Comparison of ENCODE assay signal across 9 cellular contexts in the genomic region with DNA sequence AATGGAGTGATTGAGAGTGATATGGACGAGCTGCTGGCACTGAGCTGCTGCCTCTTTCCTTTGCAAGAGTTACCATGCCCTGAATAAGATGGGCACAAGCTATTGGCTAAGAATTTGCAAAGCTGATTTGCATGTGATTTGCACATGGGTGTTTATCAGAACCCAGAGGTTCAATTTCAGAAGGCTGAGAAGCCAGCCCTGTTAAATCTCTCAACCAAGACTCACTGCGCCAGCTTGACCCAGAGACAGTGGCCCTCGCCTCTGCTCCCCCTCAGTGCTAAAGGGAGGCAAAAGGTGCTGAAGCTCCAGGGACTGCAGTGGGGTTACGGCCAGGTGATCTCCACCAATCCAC. TPM values are rescaled to one million over a fixed set of nuclear protein-coding genes. Genes with fewer than 3 reads are reported as not detected.
DNase-seq lines count a peak whose midpoint lies in the region; ATAC-seq and TF ChIP-seq lines count a peak whose summit lies in the region.
"Had no signal": no experiment of that assay in that cellular context is flagged by ENCODE, and none has a peak within 500 bp of the region (broad histone marks: within the 10 kb centered on the region; RNA-seq: fewer than 3 reads in every experiment).

No MANE protein-coding gene starts in this region.

- H3K36me3 ChIP-seq in Loucy (ENCODE audit: insufficient read depth, low read length) = no peaks in the 10 kb centered on the region
- H3K36me3 ChIP-seq in psoas muscle (ENCODE audit: insufficient read depth in 1 of 2, low read depth in 1 of 2) = peaks cover 3 to 13% of the 10 kb centered on the region in 2 donors
- H3K36me3 ChIP-seq in vagina = no peaks in the 10 kb centered on the region

- peak overlapping the region; percentile 95 for H3K27ac Mint-ChIP-seq in dendritic cell treated with granulocyte-macrophage colony-stimulating factor and Interleukin-4, amounts not matched to agents 40 ng/mL and 50 ng/mL, for 4 days

- 90 to 95% (median 91%) methylated on average over 4 of the region's 4 CpGs for WGBS in psoas muscle, 3 donors

- peak overlapping the region; percentile 87 for H3K4me3 ChIP-seq in GM12865 (ENCODE audit: low read depth, low read length)
- peak overlapping the region; percentile 98 for H3K4me3 ChIP-seq in Loucy (ENCODE audit: low read length, poor library complexity, severe bottlenecking)
- peak overlapping the region; percentile 86 for H3K4me3 ChIP-seq in psoas muscle
- peak overlapping the region in 1 of 2 donors; percentile 24 for H3K4me3 ChIP-seq in vagina

- peaks cover 7% of the 10 kb centered on the region; the same call in 1 of the 2 replicates for H3F3A ChIP-seq in Loucy (ENCODE audit: low read depth)

- TF ChIP-seq POLR2A in vagina (IDR thresholded peaks at IDR 0.05) = no peak

- DNase-seq in GM12865 (ENCODE audit: low read depth) (peak; percentile 81), psoas muscle (no peak), midbrain (lab: John Stamatoyannopoulos, UW) (no peak), vagina (ENCODE audit: extremely low spot score in 2 of 2) (no peak), ecto neural progenitor cell (ENCODE audit: low spot score) (no peak)
- DNase-seq: NCI-H2107 had no signal

- peaks cover 75% of the 10 kb centered on the region for H3K36me3 Mint-ChIP-seq in dendritic cell treated with granulocyte-macrophage colony-stimulating factor and Interleukin-4, amounts not matched to agents 40 ng/mL and 50 ng/mL, for 4 days (ENCODE audit: low read depth)

- H4K20me1 ChIP-seq in Loucy (ENCODE audit: insufficient read depth, low read length, poor library complexity, severe bottlenecking) = peaks cover 14% of the 10 kb centered on the region

- H3K9me3 Mint-ChIP-seq in dendritic cell treated with granulocyte-macrophage colony-stimulating factor and Interleukin-4, amounts not matched to agents 40 ng/mL and 50 ng/mL, for 4 days = no peaks in the 10 kb centered on the region

- H3K9me3 ChIP-seq in Loucy (ENCODE audit: insufficient read depth, low read depth, low read length) = no peaks in the 10 kb centered on the region
- no peaks in the 10 kb centered on the region for H3K9me3 ChIP-seq in psoas muscle
- no peaks in the 10 kb centered on the region for H3K9me3 ChIP-seq in vagina

- H3K4me1 ChIP-seq in Loucy (ENCODE audit: insufficient read depth, low read length, poor library complexity, severe bottlenecking) (peaks cover 11% of the 10 kb centered on the region), psoas muscle (peaks cover 39% of the 10 kb centered on the region), vagina (peaks cover 56% of the 10 kb centered on the region)

- intact Hi-C loops in dendritic cell treated with granulocyte-macrophage colony-stimulating factor and Interleukin-4, amounts not matched to agents 40 ng/mL and 50 ng/mL, for 4 days (cut with micrococcal nuclease) = loop anchor here (1.0 kb wide), 1 partner anchor 131 kb away; a partner anchor contains a TSS
- intact Hi-C loops in psoas muscle (cut with DNase I) (no loop called here), vagina (cut with DNase I) (loop anchor here (10.0 kb wide), 1 partner anchor 141 kb away; a partner anchor contains a TSS)

- H3K4me3 Mint-ChIP-seq in dendritic cell treated with granulocyte-macrophage colony-stimulating factor and Interleukin-4, amounts not matched to agents 40 ng/mL and 50 ng/mL, for 4 days = peak overlapping the region; percentile 90

- TF ChIP-seq CTCF in GM12865 (IDR thresholded peaks at IDR 0.05; ENCODE audit: insufficient read depth, low read depth, low read length, missing control alignments) (no peak), Loucy (conservative IDR thresholded peaks at IDR 0.05; ENCODE audit: low read length) (no peak), psoas muscle (IDR thresholded peaks at IDR 0.05) (no peak), vagina (IDR thresholded peaks at IDR 0.05) (no peak)

- no peaks in the 10 kb centered on the region for H3K27me3 Mint-ChIP-seq in dendritic cell treated with granulocyte-macrophage colony-stimulating factor and Interleukin-4, amounts not matched to agents 40 ng/mL and 50 ng/mL, for 4 days

- no peaks in the 10 kb centered on the region for H3K27me3 ChIP-seq in Loucy (ENCODE audit: insufficient read depth, low read length, poor library complexity, severe bottlenecking)
- H3K27me3 ChIP-seq in psoas muscle (ENCODE audit: insufficient read depth in 3 of 3, low read length in 2 of 3) = peaks cover 0 to 3% (median 0%) of the 10 kb centered on the region in 3 donors
- H3K27me3 ChIP-seq in vagina = no peaks in the 10 kb centered on the region

- no peak overlapping the region for H2AFZ ChIP-seq in Loucy (ENCODE audit: low read length)

- H3K9ac ChIP-seq in Loucy (ENCODE audit: low read depth, low read length, poor library complexity, severe bottlenecking) = peak overlapping the region; percentile 100

- no peak for ATAC-seq in psoas muscle
- ATAC-seq in HG02623 (IDR thresholded peaks at IDR 0.05; ENCODE audit: unreplicated experiment) = no peak

- peaks cover 53% of the 10 kb centered on the region for H3K4me1 Mint-ChIP-seq in dendritic cell treated with granulocyte-macrophage colony-stimulating factor and Interleukin-4, amounts not matched to agents 40 ng/mL and 50 ng/mL, for 4 days (ENCODE audit: low read depth)

- H3K9me2 ChIP-seq in Loucy (replicated peaks; ENCODE audit: low read depth, low read length) = no peaks in the 10 kb centered on the region

- H3K4me2 ChIP-seq in Loucy (ENCODE audit: low read depth, low read length, poor library complexity, severe bottlenecking) = peak overlapping the region; percentile 84

- no peak overlapping the region for H3K27ac ChIP-seq in psoas muscle
- H3K27ac ChIP-seq in vagina = no peak overlapping the region

- peaks cover 64% of the 10 kb centered on the region for H3K79me2 ChIP-seq in Loucy (ENCODE audit: insufficient read depth, low read length)

RNA-seq across cellular contexts. Expression of a gene that starts 0.7 kb away (rescaled TPM):
- 1 to 10 TPM; 5.1 to 8.0 (median 6.4) TPM for total RNA-seq in psoas muscle
- polyA plus RNA-seq in psoas muscle = 1 to 10 TPM; 5.8 to 7.6 (median 6.8) TPM
- total RNA-seq in vagina = 36.6 TPM

RNA-seq across cellular contexts. Expression of a gene that starts 9.5 kb away (rescaled TPM):
- total RNA-seq in psoas muscle = 100 to 1,000 TPM; 105 to 166 (median 115) TPM
- 100 to 1,000 TPM; 168 to 203 (median 193) TPM for polyA plus RNA-seq in psoas muscle
- 66.8 TPM for total RNA-seq in vagina

RNA-seq across cellular contexts. Expression of a gene that starts 19.1 kb away (rescaled TPM):
- total RNA-seq in psoas muscle (1 to 10 TPM; 2.9 to 4.4 (median 3.6) TPM), vagina (4.2 TPM)
- 1 to 10 TPM in 2 of 3 donors, under 1 TPM in 1; 0.97 to 1.9 (median 1.4) TPM for polyA plus RNA-seq in psoas muscle

RNA-seq across cellular contexts. Expression of a gene that starts 20.9 kb away (rescaled TPM):
- total RNA-seq in psoas muscle = 1 to 10 TPM; 1.3 to 4.8 (median 2.0) TPM
- polyA plus RNA-seq in psoas muscle = 1 to 10 TPM; 1.4 to 3.2 (median 2.5) TPM
- total RNA-seq in vagina = 4.9 TPM

RNA-seq across cellular contexts. Expression of a gene that starts 39.4 kb away (rescaled TPM):
- 1 to 10 TPM in 2 of 4 donors, under 1 TPM in 2; 0.22 to 1.5 (median 0.90) TPM for total RNA-seq in psoas muscle
- polyA plus RNA-seq in psoas muscle = under 1 TPM; 0.36 to 0.46 (median 0.39) TPM
- 9.6 TPM for total RNA-seq in vagina

Comparison
In these comparisons a context has a peak if more than half of its experiments do, and no peak if none do; other contexts are left out.
1. intact Hi-C loops: an anchor here in dendritic cell treated with granulocyte-macrophage colony-stimulating factor and Interleukin-4, amounts not matched to agents 40 ng/mL and 50 ng/mL, for 4 days (1.0 kb wide) and vagina (10.0 kb wide); none called in psoas muscle.